In the genomic region with DNA sequence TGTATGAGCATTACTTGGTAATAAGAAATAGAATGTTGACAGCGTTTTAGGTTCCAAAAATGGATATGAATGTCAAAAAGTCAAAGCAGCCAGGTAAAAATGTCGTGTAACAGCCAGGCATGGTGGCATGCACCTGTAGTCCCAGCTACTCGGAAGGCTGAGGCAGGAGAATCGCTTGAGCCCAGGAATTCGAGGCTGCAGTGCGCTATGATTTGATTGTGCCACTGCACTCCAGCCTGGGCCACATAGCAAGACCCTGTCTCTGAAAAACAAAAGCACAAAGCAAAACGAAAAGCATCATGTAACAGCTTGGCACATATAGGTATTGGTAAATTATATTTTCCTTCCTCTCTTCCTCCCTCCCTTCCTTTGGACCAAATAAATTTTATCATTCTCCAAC, we compare ENCODE assay signal across 20 cellular contexts.
"Had no signal": no experiment of that assay in that cellular context is flagged by ENCODE, and none has a peak within 500 bp of the region (broad histone marks: within the 10 kb centered on the region; RNA-seq: fewer than 3 reads in every experiment).

No MANE protein-coding gene starts in this region.

- H3K27ac ChIP-seq: dorsolateral prefrontal cortex, pancreas, suprapubic skin, thyroid gland, upper lobe of left lung, uterus had no signal

- H3K4me3 ChIP-seq: dorsolateral prefrontal cortex, pancreas, smooth muscle cell, suprapubic skin, thyroid gland, upper lobe of left lung, uterus had no signal

- H3K27me3 ChIP-seq: pancreas, thyroid gland, upper lobe of left lung, uterus had no signal

- DNase-seq: cortex of kidney; dorsolateral prefrontal cortex; effector CD8-positive, alpha-beta T cell; foreskin melanocyte; head of caudate nucleus; hippocampal formation; mammary epithelial cell; naive thymus-derived CD8-positive, alpha-beta T cell; occipital lobe; pancreas; right cardiac atrium; stimulated activated CD4-positive, alpha-beta T cell treated with anti-CD3 and anti-CD28 coated beads, Interleukin-2, amount 100 ng/mL, for 48 hours; stimulated activated naive CD8-positive, alpha-beta T cell treated with anti-CD3 and anti-CD28 coated beads, Interleukin-15, Interleukin-2, amounts not matched to agents 100 U/mL and 50 U/mL, for 24 hours; thyroid gland; upper lobe of left lung; uterus had no signal

- H3K36me3 Mint-ChIP-seq: naive thymus-derived CD8-positive, alpha-beta T cell had no signal

- H3K4me1 ChIP-seq: uterus had no signal

- H3K36me3 ChIP-seq: pancreas, suprapubic skin, thyroid gland, upper lobe of left lung, uterus had no signal

- H3K9me3 Mint-ChIP-seq: naive thymus-derived CD8-positive, alpha-beta T cell had no signal

- H3K4me2 ChIP-seq: smooth muscle cell had no signal

- H3K9me3 ChIP-seq: pancreas, suprapubic skin, thyroid gland, upper lobe of left lung, uterus had no signal

- H3K27ac Mint-ChIP-seq: progenitor cell of endocrine pancreas had no signal

- FAIRE-seq: islet of Langerhans, pancreas had no signal
